In the genomic region with DNA sequence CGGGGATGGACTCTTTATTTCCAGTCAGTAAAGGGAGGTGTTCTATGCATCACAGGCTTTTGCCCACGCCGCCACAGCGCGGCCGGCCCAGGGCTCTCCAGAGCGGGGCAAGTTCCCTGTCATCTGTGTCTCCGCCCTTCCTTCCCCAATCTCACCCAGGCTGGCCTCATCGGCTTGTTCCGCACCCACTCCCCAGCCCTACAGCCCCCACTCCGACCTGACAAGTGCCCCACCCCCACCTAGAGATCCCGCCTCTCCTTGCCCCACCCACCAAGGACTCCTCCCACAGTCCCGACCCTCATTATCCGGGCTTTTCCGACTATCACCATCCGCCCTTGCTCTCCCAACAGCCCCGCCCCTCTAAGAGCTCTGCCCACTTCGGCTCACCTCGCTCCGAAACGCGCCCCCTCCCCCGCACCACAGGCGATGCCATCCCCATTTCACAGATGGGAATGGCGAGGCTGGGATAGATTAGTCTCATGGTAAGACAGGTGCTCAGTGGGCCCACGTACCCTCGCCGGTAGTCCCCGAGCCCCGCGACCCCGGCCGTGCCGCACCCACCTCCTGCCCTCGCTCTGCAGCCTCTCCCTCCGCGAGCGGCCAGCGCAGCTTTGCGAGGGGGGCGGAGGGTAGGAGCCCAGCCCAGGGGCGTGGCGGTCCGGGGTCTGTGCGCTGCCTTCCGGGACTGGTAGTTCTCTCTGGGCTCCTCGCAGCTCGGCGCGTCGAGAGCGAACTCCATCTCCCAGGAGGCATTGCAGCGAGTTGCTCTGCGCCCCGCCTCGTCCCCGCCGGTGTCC, we compare ENCODE assay signal across 1 cellular context.
A peak's percentile ranks its signal among the peaks of the same experiment; 100 is the strongest.
TF ChIP-seq lines count a peak whose summit lies in the region.

A gene with protein sequence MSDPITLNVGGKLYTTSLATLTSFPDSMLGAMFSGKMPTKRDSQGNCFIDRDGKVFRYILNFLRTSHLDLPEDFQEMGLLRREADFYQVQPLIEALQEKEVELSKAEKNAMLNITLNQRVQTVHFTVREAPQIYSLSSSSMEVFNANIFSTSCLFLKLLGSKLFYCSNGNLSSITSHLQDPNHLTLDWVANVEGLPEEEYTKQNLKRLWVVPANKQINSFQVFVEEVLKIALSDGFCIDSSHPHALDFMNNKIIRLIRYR (minus strand): TSS at position 615 of the 797 bp plus-strand sequence. CDS start 14,072 bp downstream, outside the sequence.

TF ChIP-seq in K562, 482 proteins besides CTCF, POLR2A, EP300 and RAD21 (continued from another document and continues in another):
- TF ChIP-seq GTF3C2 (IDR thresholded peaks at IDR 0.05; ENCODE audit: borderline replicate concordance, extremely low read depth, insufficient read length) (no peak), HIVEP1 (CRISPR knock-in tag; IDR thresholded peaks at IDR 0.05) (no peak), CHCHD3 (CRISPR knock-in tag; IDR thresholded peaks at IDR 0.05) (no peak), C11orf30 (IDR thresholded peaks at IDR 0.05; ENCODE audit: low read depth) (no peak), POLR3G (IDR thresholded peaks at IDR 0.05; ENCODE audit: extremely low read depth, insufficient read length, insufficient replicate concordance) (no peak), ZNF431 (CRISPR knock-in tag; IDR thresholded peaks at IDR 0.05) (no peak; the same call in 1 of the 2 replicates), MEF2A (IDR thresholded peaks at IDR 0.05; ENCODE audit: control insufficient read depth, low read depth, low read length) (no peak), NFIX (CRISPR knock-in tag; IDR thresholded peaks at IDR 0.05; ENCODE audit: low read depth) (no peak), PYGO2 (tag; IDR thresholded peaks at IDR 0.05) (no peak), PCBP2 (IDR thresholded peaks at IDR 0.05; ENCODE audit: low read depth, low read length, poor library complexity, severe bottlenecking) (no peak), SP1 (CRISPR knock-in tag; IDR thresholded peaks at IDR 0.05) (peak; percentile 96), ZNF134 (CRISPR knock-in tag; conservative IDR thresholded peaks at IDR 0.05) (no peak), CEBPG (CRISPR knock-in tag; IDR thresholded peaks at IDR 0.05) (no peak), CEBPG (tag; conservative IDR thresholded peaks at IDR 0.05 in 1 of 2, IDR thresholded peaks at IDR 0.05 in 1 of 2) (no peak), SRSF1 (IDR thresholded peaks at IDR 0.05; ENCODE audit: low read depth, low read length) (no peak), GTF2A2 (tag; IDR thresholded peaks at IDR 0.05) (no peak), ZC3H8 (IDR thresholded peaks at IDR 0.05) (no peak), PHF8 (IDR thresholded peaks at IDR 0.05; ENCODE audit: borderline replicate concordance, low read length) (peak; percentile 68; the same call in 1 of the 2 replicates), CBFA2T3 (IDR thresholded peaks at IDR 0.05) (0 out of 2 replicates have a peak, but pooled peaks have one; percentile 4), CHD2 (IDR thresholded peaks at IDR 0.05; ENCODE audit: low read depth, low read length) (no peak), HLTF (IDR thresholded peaks at IDR 0.05) (peak; percentile 88; the same call in 1 of the 2 replicates), HEY1 (CRISPR knock-in tag; IDR thresholded peaks at IDR 0.05; ENCODE audit: borderline replicate concordance) (no peak), PURB (CRISPR knock-in tag; IDR thresholded peaks at IDR 0.05; ENCODE audit: low read depth) (no peak), NFYB (IDR thresholded peaks at IDR 0.05; ENCODE audit: extremely low read depth, insufficient read length) (no peak), MYC (IDR thresholded peaks at IDR 0.05; ENCODE audit: low read depth, low read length) (peak; percentile 15; the same call in 1 of the 2 replicates), MYC (CRISPR knock-in tag; IDR thresholded peaks at IDR 0.05; ENCODE audit: borderline replicate concordance, low read depth) (no peak), SLC30A9 (CRISPR knock-in tag; IDR thresholded peaks at IDR 0.05) (no peak), U2AF2 (optimal IDR thresholded peaks at IDR 0.05; ENCODE audit: low read depth, low read length) (no peak), SMARCA5 (IDR thresholded peaks at IDR 0.05) (peak; percentile 100), HMGN3 (IDR thresholded peaks at IDR 0.05; ENCODE audit: borderline replicate concordance, extremely low read depth, insufficient read length, low read depth, low read length) (peak; percentile 66), OTX1 (CRISPR knock-in tag; IDR thresholded peaks at IDR 0.05) (no peak), CCNT2 (IDR thresholded peaks at IDR 0.05; ENCODE audit: borderline replicate concordance, extremely low read depth, insufficient read length, low read depth, low read length) (peak; percentile 82), ZNF764 (CRISPR knock-in tag; IDR thresholded peaks at IDR 0.05; ENCODE audit: low read depth) (no peak), POLR2H (tag; IDR thresholded peaks at IDR 0.05; ENCODE audit: low read depth) (no peak), TAF7 (tag; IDR thresholded peaks at IDR 0.05) (no peak), ZNF232 (CRISPR knock-in tag; IDR thresholded peaks at IDR 0.05) (no peak), SIX5 (IDR thresholded peaks at IDR 0.05; ENCODE audit: borderline replicate concordance in 1 of 2, insufficient read depth in 1 of 2, low read depth in 1 of 2, low read length in 2 of 2) (peak; percentile 88 to 90), HNRNPL (IDR thresholded peaks at IDR 0.05; ENCODE audit: low read depth, low read length) (peak; percentile 74), HMG20B (CRISPR knock-in tag; IDR thresholded peaks at IDR 0.05) (no peak), ZBTB43 (CRISPR knock-in tag; IDR thresholded peaks at IDR 0.05) (no peak), SMARCB1 (IDR thresholded peaks at IDR 0.05; ENCODE audit: insufficient read length, low read depth) (no peak), ERF (CRISPR knock-in tag; IDR thresholded peaks at IDR 0.05) (no peak), E2F3 (CRISPR knock-in tag; IDR thresholded peaks at IDR 0.05) (no peak), CSDE1 (IDR thresholded peaks at IDR 0.05) (no peak), ZKSCAN1 (IDR thresholded peaks at IDR 0.05; ENCODE audit: low read depth, low read length) (no peak), ZNF699 (CRISPR knock-in tag; IDR thresholded peaks at IDR 0.05; ENCODE audit: insufficient replicate concordance) (no peak), ZNF3 (CRISPR knock-in tag; IDR thresholded peaks at IDR 0.05) (no peak), CLOCK (CRISPR knock-in tag; IDR thresholded peaks at IDR 0.05; ENCODE audit: borderline replicate concordance) (no peak), SREBF1 (IDR thresholded peaks at IDR 0.05; ENCODE audit: borderline replicate concordance, low read depth, low read length) (peak; percentile 57; the same call in 1 of the 2 replicates), IFI16 (CRISPR knock-in tag; IDR thresholded peaks at IDR 0.05) (no peak)
- TF ChIP-seq, protein P1, sequence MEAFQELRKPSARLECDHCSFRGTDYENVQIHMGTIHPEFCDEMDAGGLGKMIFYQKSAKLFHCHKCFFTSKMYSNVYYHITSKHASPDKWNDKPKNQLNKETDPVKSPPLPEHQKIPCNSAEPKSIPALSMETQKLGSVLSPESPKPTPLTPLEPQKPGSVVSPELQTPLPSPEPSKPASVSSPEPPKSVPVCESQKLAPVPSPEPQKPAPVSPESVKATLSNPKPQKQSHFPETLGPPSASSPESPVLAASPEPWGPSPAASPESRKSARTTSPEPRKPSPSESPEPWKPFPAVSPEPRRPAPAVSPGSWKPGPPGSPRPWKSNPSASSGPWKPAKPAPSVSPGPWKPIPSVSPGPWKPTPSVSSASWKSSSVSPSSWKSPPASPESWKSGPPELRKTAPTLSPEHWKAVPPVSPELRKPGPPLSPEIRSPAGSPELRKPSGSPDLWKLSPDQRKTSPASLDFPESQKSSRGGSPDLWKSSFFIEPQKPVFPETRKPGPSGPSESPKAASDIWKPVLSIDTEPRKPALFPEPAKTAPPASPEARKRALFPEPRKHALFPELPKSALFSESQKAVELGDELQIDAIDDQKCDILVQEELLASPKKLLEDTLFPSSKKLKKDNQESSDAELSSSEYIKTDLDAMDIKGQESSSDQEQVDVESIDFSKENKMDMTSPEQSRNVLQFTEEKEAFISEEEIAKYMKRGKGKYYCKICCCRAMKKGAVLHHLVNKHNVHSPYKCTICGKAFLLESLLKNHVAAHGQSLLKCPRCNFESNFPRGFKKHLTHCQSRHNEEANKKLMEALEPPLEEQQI (IDR thresholded peaks at IDR 0.05), result no peak
- TF ChIP-seq, protein P2, sequence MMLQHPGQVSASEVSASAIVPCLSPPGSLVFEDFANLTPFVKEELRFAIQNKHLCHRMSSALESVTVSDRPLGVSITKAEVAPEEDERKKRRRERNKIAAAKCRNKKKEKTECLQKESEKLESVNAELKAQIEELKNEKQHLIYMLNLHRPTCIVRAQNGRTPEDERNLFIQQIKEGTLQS (IDR thresholded peaks at IDR 0.05), result no peak
- TF ChIP-seq, protein P2 (CRISPR knock-in tag; conservative IDR thresholded peaks at IDR 0.05), result no peak
- TF ChIP-seq, protein P3, sequence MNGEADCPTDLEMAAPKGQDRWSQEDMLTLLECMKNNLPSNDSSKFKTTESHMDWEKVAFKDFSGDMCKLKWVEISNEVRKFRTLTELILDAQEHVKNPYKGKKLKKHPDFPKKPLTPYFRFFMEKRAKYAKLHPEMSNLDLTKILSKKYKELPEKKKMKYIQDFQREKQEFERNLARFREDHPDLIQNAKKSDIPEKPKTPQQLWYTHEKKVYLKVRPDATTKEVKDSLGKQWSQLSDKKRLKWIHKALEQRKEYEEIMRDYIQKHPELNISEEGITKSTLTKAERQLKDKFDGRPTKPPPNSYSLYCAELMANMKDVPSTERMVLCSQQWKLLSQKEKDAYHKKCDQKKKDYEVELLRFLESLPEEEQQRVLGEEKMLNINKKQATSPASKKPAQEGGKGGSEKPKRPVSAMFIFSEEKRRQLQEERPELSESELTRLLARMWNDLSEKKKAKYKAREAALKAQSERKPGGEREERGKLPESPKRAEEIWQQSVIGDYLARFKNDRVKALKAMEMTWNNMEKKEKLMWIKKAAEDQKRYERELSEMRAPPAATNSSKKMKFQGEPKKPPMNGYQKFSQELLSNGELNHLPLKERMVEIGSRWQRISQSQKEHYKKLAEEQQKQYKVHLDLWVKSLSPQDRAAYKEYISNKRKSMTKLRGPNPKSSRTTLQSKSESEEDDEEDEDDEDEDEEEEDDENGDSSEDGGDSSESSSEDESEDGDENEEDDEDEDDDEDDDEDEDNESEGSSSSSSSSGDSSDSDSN (IDR thresholded peaks at IDR 0.05; ENCODE audit: borderline replicate concordance in 1 of 2, low read depth in 2 of 2, low read length in 2 of 2), result peak; percentile 31 to 44; a peak in 1 of 4 replicates
- TF ChIP-seq, protein P4, sequence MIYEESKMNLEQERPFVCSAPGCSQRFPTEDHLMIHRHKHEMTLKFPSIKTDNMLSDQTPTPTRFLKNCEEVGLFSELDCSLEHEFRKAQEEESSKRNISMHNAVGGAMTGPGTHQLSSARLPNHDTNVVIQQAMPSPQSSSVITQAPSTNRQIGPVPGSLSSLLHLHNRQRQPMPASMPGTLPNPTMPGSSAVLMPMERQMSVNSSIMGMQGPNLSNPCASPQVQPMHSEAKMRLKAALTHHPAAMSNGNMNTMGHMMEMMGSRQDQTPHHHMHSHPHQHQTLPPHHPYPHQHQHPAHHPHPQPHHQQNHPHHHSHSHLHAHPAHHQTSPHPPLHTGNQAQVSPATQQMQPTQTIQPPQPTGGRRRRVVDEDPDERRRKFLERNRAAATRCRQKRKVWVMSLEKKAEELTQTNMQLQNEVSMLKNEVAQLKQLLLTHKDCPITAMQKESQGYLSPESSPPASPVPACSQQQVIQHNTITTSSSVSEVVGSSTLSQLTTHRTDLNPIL (CRISPR knock-in tag; IDR thresholded peaks at IDR 0.05), result no peak
